In genomic region chr4:95409750-95410149, GRCh38 we compare ENCODE assay signal across 18 cellular contexts.
DNase-seq lines count a peak whose midpoint lies in the region; ATAC-seq and TF ChIP-seq lines count a peak whose summit lies in the region.
"Had no signal": no experiment of that assay in that cellular context is flagged by ENCODE, and none has a peak within 500 bp of the region (broad histone marks: within the 10 kb centered on the region; RNA-seq: fewer than 3 reads in every experiment).

No MANE protein-coding gene starts in this region.

- no peak overlapping the region for H3K27ac Mint-ChIP-seq in endothelial cell (ENCODE audit: unreplicated experiment)
- H3K27ac Mint-ChIP-seq: CD8-positive, alpha-beta memory T cell had no signal

- POLR2A ChIA-PET in A673 (lab: Charles Lee; ENCODE audit: low non-redundant PET), result no interaction called here

- H3K9me3 ChIP-seq in BLaER1 (no peaks in the 10 kb centered on the region), A673 (ENCODE audit: low read depth, low read length, poor library complexity, severe bottlenecking) (no peaks in the 10 kb centered on the region)

- ATAC-seq in Right ventricle myocardium superior (ENCODE audit: poor library complexity) (no peak), HG03045 (IDR thresholded peaks at IDR 0.05; ENCODE audit: unreplicated experiment) (no peak)
- ATAC-seq: HepG2 had no signal

- H3K9ac ChIP-seq in BLaER1, result no peak overlapping the region

- peaks cover 1% of the 10 kb centered on the region for H3K27me3 Mint-ChIP-seq in endothelial cell (ENCODE audit: unreplicated experiment)

- H3K4me2 ChIP-seq in BLaER1, result peak overlapping the region; percentile 55; the same call in 1 of the 2 replicates

- no peak overlapping the region for H3K4me3 ChIP-seq in BLaER1
- peak overlapping the region in 9 of 59 donors; percentile 2 to 50 (median 35) for H3K4me3 ChIP-seq in dorsolateral prefrontal cortex
- H3K4me3 ChIP-seq in A673 (ENCODE audit: low read depth, low read length, poor library complexity, severe bottlenecking), result no peak overlapping the region

- no peak overlapping the region for H3K27ac ChIP-seq in BLaER1
- peak overlapping the region in 58 of 59 donors; percentile 70 to 97 (median 92) for H3K27ac ChIP-seq in dorsolateral prefrontal cortex
- peak overlapping the region; percentile 87 for H3K27ac ChIP-seq in substantia nigra (ENCODE audit: low read depth, low read length, poor library complexity, severe bottlenecking)
- H3K27ac ChIP-seq in A673 (ENCODE audit: low read depth, low read length, poor library complexity, severe bottlenecking), result no peak overlapping the region

- H3K27me3 ChIP-seq in BLaER1 (no peaks in the 10 kb centered on the region), dorsolateral prefrontal cortex (no peaks in the 10 kb centered on the region), A673 (replicated peaks; ENCODE audit: insufficient read depth, low read depth, low read length, poor library complexity) (no peaks in the 10 kb centered on the region)

- BruUV-seq in A673 (replicated peaks; lab: Mats Ljungman, UMichigan), result no TSS peak

- no peak overlapping the region for H3K4me3 Mint-ChIP-seq in endothelial cell (ENCODE audit: unreplicated experiment)
- H3K4me3 Mint-ChIP-seq: CD8-positive, alpha-beta memory T cell had no signal

- H3K4me1 ChIP-seq in BLaER1, result peaks cover 41% of the 10 kb centered on the region
- no peaks in the 10 kb centered on the region for H3K4me1 ChIP-seq in A673 (ENCODE audit: insufficient read depth, low read length, poor library complexity, severe bottlenecking)

- DNase-seq in dorsolateral prefrontal cortex, result peak in 2 of 10 donors; percentile 27 to 62
- DNase-seq in medulla oblongata (ENCODE audit: extremely low spot score), result peak; percentile 68
- DNase-seq in substantia nigra (lab: John Stamatoyannopoulos, UW), result peak in 10 of 49 donors; percentile 9 to 43 (median 22)
- no peak for DNase-seq in Right ventricle myocardium superior
- DNase-seq in endothelial cell (ENCODE audit: low spot score), result no peak
- no peak for DNase-seq in A673 (ENCODE audit: low spot score)
- DNase-seq: CD8-positive, alpha-beta memory T cell; KG1; MV-4-11; NCI-H187; NCI-H2227 treated with DMSO at 0.1 percent for 48 hours; NCI-H524; NCI-H82; OCI-M1; SHP77 had no signal

- CTCF ChIA-PET in A673 (lab: Charles Lee), result no interaction called here

- intact Hi-C loops in dorsolateral prefrontal cortex (cut with DNase I) (loop anchor here (5.0 to 10.0 kb wide), 2 partner anchors 135 to 242 kb away; partner anchors contain the start of gene UNC5C (in 1 of the 2)), Right ventricle myocardium superior (cut with DNase I) (no loop called here), A673 (cut with micrococcal nuclease; ENCODE audit: unreplicated experiment) (no loop called here)

- no peak for TF ChIP-seq CTCF in dorsolateral prefrontal cortex (IDR thresholded peaks at IDR 0.05 in 54 of 56, conservative IDR thresholded peaks at IDR 0.05 in 2 of 56; ENCODE audit: low read depth in 1 of 56, partially characterized antibody in 56 of 56)
- TF ChIP-seq CTCF in endothelial cell (IDR thresholded peaks at IDR 0.05; ENCODE audit: unreplicated experiment), result no peak
- no peak for TF ChIP-seq CTCF in A673 (conservative IDR thresholded peaks at IDR 0.05; ENCODE audit: low read depth, low read length)

- H4K20me1 ChIP-seq in BLaER1, result no peaks in the 10 kb centered on the region

- H3K36me3 ChIP-seq in BLaER1, result no peaks in the 10 kb centered on the region
- H3K36me3 ChIP-seq in A673 (ENCODE audit: insufficient read depth, low read length, poor library complexity, severe bottlenecking), result no peaks in the 10 kb centered on the region

- no peaks in the 10 kb centered on the region for H3K36me3 Mint-ChIP-seq in endothelial cell (ENCODE audit: low read depth, unreplicated experiment)
- H3K36me3 Mint-ChIP-seq: CD8-positive, alpha-beta memory T cell had no signal

- H3K9me3 Mint-ChIP-seq in endothelial cell (ENCODE audit: unreplicated experiment), result no peaks in the 10 kb centered on the region

- no peaks in the 10 kb centered on the region for H3K4me1 Mint-ChIP-seq in endothelial cell (ENCODE audit: unreplicated experiment)
- H3K4me1 Mint-ChIP-seq: CD8-positive, alpha-beta memory T cell had no signal

Comparison
In these comparisons a context has a peak if more than half of its experiments do, and no peak if none do; other contexts are left out.
1. H3K27ac ChIP-seq: peak in dorsolateral prefrontal cortex (58 of 59) and substantia nigra (single experiment); none in BLaER1 (single experiment) and A673 (single experiment).
2. intact Hi-C loops: an anchor here in dorsolateral prefrontal cortex (5.0 to 10.0 kb wide); none called in Right ventricle myocardium superior and A673.